Comparison of ENCODE assay signal across 16 cellular contexts in genomic region chr6:71248866-71249265, GRCh38. TPM values are rescaled to one million over a fixed set of nuclear protein-coding genes. Genes with fewer than 3 reads are reported as not detected.
A peak's percentile ranks its signal among the peaks of the same experiment; 100 is the strongest.
DNase-seq lines count a peak whose midpoint lies in the region; ATAC-seq and TF ChIP-seq lines count a peak whose summit lies in the region.
"Had no signal": no experiment of that assay in that cellular context is flagged by ENCODE, and none has a peak within 500 bp of the region (broad histone marks: within the 10 kb centered on the region; RNA-seq: fewer than 3 reads in every experiment).

No MANE protein-coding gene starts in this region.

- peaks cover 5% of the 10 kb centered on the region for H3K9me3 Mint-ChIP-seq in nephron
- H3K9me3 Mint-ChIP-seq: central memory CD8-positive, alpha-beta T cell; endodermal cell had no signal

- H3K27me3 ChIP-seq in ACC112 (ENCODE audit: insufficient read depth, low read length), result no peaks in the 10 kb centered on the region
- H3K27me3 ChIP-seq in GM23248 (replicated peaks; ENCODE audit: insufficient read depth), result no peaks in the 10 kb centered on the region
- H3K27me3 ChIP-seq in Peyer's patch, result no peaks in the 10 kb centered on the region
- H3K27me3 ChIP-seq: right lobe of liver had no signal

- DNase-seq in GM23248 (no peak), T-helper 17 cell (no peak), Peyer's patch (no peak)
- no peak for DNase-seq in activated CD4-positive, alpha-beta T cell treated with anti-CD3 and anti-CD28 coated beads for 48 hours
- DNase-seq: kidney, NCI-H1048, NCI-H2081, NCI-H774, nucleus accumbens, right lobe of liver had no signal

- H3K36me3 Mint-ChIP-seq in T-helper 17 cell (ENCODE audit: low read depth) (no peaks in the 10 kb centered on the region), nephron (ENCODE audit: low read depth) (peaks cover 26% of the 10 kb centered on the region)

- H3K4me3 Mint-ChIP-seq in T-helper 17 cell, result no peak overlapping the region
- H3K4me3 Mint-ChIP-seq in nephron, result no peak overlapping the region
- H3K4me3 Mint-ChIP-seq: central memory CD8-positive, alpha-beta T cell; endodermal cell had no signal

- H3K27ac ChIP-seq in ACC112 (ENCODE audit: low read depth, low read length) (peak overlapping the region; percentile 98), GM23248 (peak overlapping the region; percentile 43), Peyer's patch (no peak overlapping the region)
- H3K27ac ChIP-seq: right lobe of liver had no signal

- no peak overlapping the region for H2AFZ ChIP-seq in ACC112 (ENCODE audit: low read length, unreplicated experiment)
- H2AFZ ChIP-seq in GM23248, result 0 out of 2 replicates have a peak overlapping the region, but pooled peaks have one; percentile 41

- H3K4me2 ChIP-seq in GM23248 (ENCODE audit: unreplicated experiment), result peak overlapping the region; percentile 89

- no peaks in the 10 kb centered on the region for H3K9me2 ChIP-seq in GM23248 (ENCODE audit: insufficient read depth)

- H3K9me3 ChIP-seq in GM23248 (ENCODE audit: low read depth) (no peaks in the 10 kb centered on the region), T-helper 17 cell (ENCODE audit: control insufficient read depth, low read length, poor library complexity, severe bottlenecking) (no peaks in the 10 kb centered on the region), Peyer's patch (no peaks in the 10 kb centered on the region)

- H3K27ac Mint-ChIP-seq in T-helper 17 cell (peak overlapping the region; percentile 14), nephron (peak overlapping the region in 2 of 3 experiments; percentile 23 to 81)

- no peak for TF ChIP-seq CTCF in nephron (IDR thresholded peaks at IDR 0.05; ENCODE audit: unreplicated experiment in 3 of 3)
- no peak for TF ChIP-seq CTCF in Peyer's patch (IDR thresholded peaks at IDR 0.05)

- no peaks in the 10 kb centered on the region for H3K79me2 ChIP-seq in ACC112 (ENCODE audit: control insufficient read depth, insufficient read depth, low read length, unreplicated experiment)
- H3K79me2 ChIP-seq in GM23248 (ENCODE audit: insufficient read depth), result no peaks in the 10 kb centered on the region

- H3F3A ChIP-seq in GM23248 (ENCODE audit: insufficient read depth), result peaks cover 46% of the 10 kb centered on the region

- H3K4me1 Mint-ChIP-seq in T-helper 17 cell (peaks cover 13% of the 10 kb centered on the region), nephron (peaks cover 7% of the 10 kb centered on the region)
- H3K4me1 Mint-ChIP-seq: central memory CD8-positive, alpha-beta T cell had no signal

- H3K9ac ChIP-seq in GM23248, result no peak overlapping the region

- ATAC-seq in T-helper 17 cell (no peak), GM18502 (IDR thresholded peaks at IDR 0.05; ENCODE audit: poor library complexity, unreplicated experiment) (no peak), HG03342 (IDR thresholded peaks at IDR 0.05; ENCODE audit: unreplicated experiment) (no peak)

- H3K4me3 ChIP-seq in ACC112 (ENCODE audit: low read depth, low read length) (no peak overlapping the region), GM23248 (no peak overlapping the region), Peyer's patch (no peak overlapping the region)
- H3K4me3 ChIP-seq: right lobe of liver had no signal

- in situ Hi-C loops in GM23248 (cut with MboI), result no loop called here

- no peaks in the 10 kb centered on the region for H4K20me1 ChIP-seq in GM23248 (ENCODE audit: insufficient read depth)

- no peaks in the 10 kb centered on the region for H3K36me3 ChIP-seq in ACC112 (ENCODE audit: insufficient read depth, low read length)
- H3K36me3 ChIP-seq in GM23248 (ENCODE audit: low read depth), result no peaks in the 10 kb centered on the region
- no peaks in the 10 kb centered on the region for H3K36me3 ChIP-seq in Peyer's patch
- H3K36me3 ChIP-seq: right lobe of liver had no signal

- peaks cover 50% of the 10 kb centered on the region for H3K4me1 ChIP-seq in ACC112 (ENCODE audit: control insufficient read depth, insufficient read depth, low read length, unreplicated experiment)
- peaks cover 42% of the 10 kb centered on the region for H3K4me1 ChIP-seq in GM23248 (ENCODE audit: insufficient read depth)
- no peaks in the 10 kb centered on the region for H3K4me1 ChIP-seq in Peyer's patch
- H3K4me1 ChIP-seq: right lobe of liver had no signal

- H3K27me3 Mint-ChIP-seq in T-helper 17 cell (peaks cover 27% of the 10 kb centered on the region), nephron (ENCODE audit: low read depth) (no peaks in the 10 kb centered on the region)

- TF ChIP-seq POLR2A in Peyer's patch (IDR thresholded peaks at IDR 0.05), result no peak

- WGBS in GM23248 (ENCODE audit: low coverage in 1 of 2, low lambda C conversion rate in 2 of 2, missing lambda C conversion rate in 2 of 2), 2 experiments, result 82 to 100% methylated on average over 1 of the region's 1 CpG

RNA-seq across cellular contexts. Expression of gene OGFRL1, which starts 39.7 kb away (rescaled TPM):
- 19.9 and 22.5 TPM in 2 replicates for total RNA-seq in GM23248 (2014; rRNA removed; shearing (Covaris generic))
- polyA plus RNA-seq in GM23248 (2016; fragmentation: Nextera tagmentation; extraction: Ambion mirVana), result 7.4 and 8.5 TPM in 2 replicates
- total RNA-seq in T-helper 17 cell (10 to 100 TPM; 11.6 to 14.7 TPM), Peyer's patch (10 to 100 TPM in 1 of 4 donors, 1 to 10 TPM in 3; 3.0 to 36.3 (median 5.5) TPM)

Comparison
In these comparisons a context has a peak if more than half of its experiments do, and no peak if none do; other contexts are left out.
1. H3K27ac ChIP-seq: peak in ACC112 (single experiment) and GM23248 (single experiment); none in Peyer's patch (0 of 4).